Comparison of ENCODE assay signal across 10 cellular contexts in the genomic region with DNA sequence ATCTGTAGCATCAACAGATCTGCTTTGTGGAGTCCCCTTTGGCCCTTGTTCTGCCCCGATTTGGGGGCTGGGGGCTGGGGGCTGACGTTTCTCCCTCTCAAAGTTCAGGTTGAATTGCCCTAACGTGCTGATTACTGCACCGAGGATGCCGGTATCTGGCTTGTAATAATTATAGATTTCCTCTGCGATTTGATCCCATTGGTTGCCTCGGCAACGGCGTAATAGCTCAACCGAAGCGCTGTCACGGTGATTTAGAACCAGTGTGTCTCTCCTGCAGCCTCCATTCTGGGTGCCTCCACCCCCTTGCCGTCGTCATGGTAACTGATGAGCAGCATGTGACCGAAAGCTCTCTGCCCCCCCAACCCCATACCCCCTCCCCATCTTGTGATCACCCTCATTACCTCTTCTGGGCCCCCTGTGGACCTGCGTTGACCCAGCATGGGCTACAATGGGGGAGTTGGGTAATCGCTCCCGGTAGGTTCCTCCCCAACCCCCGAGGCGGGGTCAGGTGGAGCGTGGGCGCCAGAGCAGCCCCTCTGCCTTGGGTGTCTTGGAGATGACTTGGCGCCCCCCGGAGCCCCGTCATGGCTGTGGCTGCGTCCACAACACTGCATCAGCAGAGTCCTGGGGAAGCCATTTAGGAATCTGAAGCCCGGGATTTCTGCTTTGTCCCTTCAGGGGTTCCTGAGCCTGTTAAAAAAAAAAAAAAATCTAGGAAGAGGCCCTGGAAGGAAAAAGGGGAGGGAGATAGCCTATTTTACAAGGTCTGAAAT. TPM values are rescaled to one million over a fixed set of nuclear protein-coding genes. Genes with fewer than 3 reads are reported as not detected.
A peak's percentile ranks its signal among the peaks of the same experiment; 100 is the strongest.
DNase-seq lines count a peak whose midpoint lies in the region; ATAC-seq and TF ChIP-seq lines count a peak whose summit lies in the region.
"Had no signal": no experiment of that assay in that cellular context is flagged by ENCODE, and none has a peak within 500 bp of the region (broad histone marks: within the 10 kb centered on the region; RNA-seq: fewer than 3 reads in every experiment).

No MANE protein-coding gene starts in this region.

- TF ChIP-seq CTCF in SK-N-SH (IDR thresholded peaks at IDR 0.05) (no peak), GM10248 (IDR thresholded peaks at IDR 0.05; ENCODE audit: control extremely low read depth, extremely low read depth, low read depth, missing control alignments) (no peak), psoas muscle (IDR thresholded peaks at IDR 0.05) (no peak)

- WGBS in SK-N-SH (ENCODE audit: low lambda C conversion rate) = 2% methylated on average over 20 of the region's 27 CpGs
- WGBS in aorta, 2 donors = 17 to 19% methylated on average over 27 of the region's 27 CpGs
- WGBS in psoas muscle, 3 donors = 36 to 41% (median 37%) methylated on average over 27 of the region's 27 CpGs

- H3K9ac ChIP-seq in SK-N-SH (no peak overlapping the region), iPS-15b (ENCODE audit: low read depth, low read length) (no peak overlapping the region)

- H3K9me2 ChIP-seq in SK-N-SH = no peaks in the 10 kb centered on the region

- H3K27me3 ChIP-seq in SK-N-SH (ENCODE audit: insufficient read depth) (no peaks in the 10 kb centered on the region), iPS-15b (ENCODE audit: control insufficient read depth, insufficient read depth, low read length) (no peaks in the 10 kb centered on the region), aorta (ENCODE audit: control insufficient read depth in 1 of 2, insufficient read depth in 2 of 2, low read length in 1 of 2) (no peaks in the 10 kb centered on the region), psoas muscle (ENCODE audit: insufficient read depth in 3 of 3, low read length in 2 of 3) (peaks cover 0 to under 1% (median 0%) of the 10 kb centered on the region in 3 donors)
- H3K27me3 ChIP-seq: thyroid gland had no signal

- H3K27ac ChIP-seq in SK-N-SH (ENCODE audit: low read depth in 2 of 2, low read length in 1 of 2) = peak overlapping the region in 1 of 2 experiments; percentile 92; a peak in 2 of 4 replicates
- no peak overlapping the region for H3K27ac ChIP-seq in aorta (ENCODE audit: low read depth in 1 of 2, low read length in 2 of 2)
- no peak overlapping the region for H3K27ac ChIP-seq in psoas muscle
- H3K27ac ChIP-seq: A549, thyroid gland had no signal

- DNase-seq in NCI-H1694 (lab: John Stamatoyannopoulos, UW) (peak; percentile 12), NCI-H1694 treated with DMSO at 0.1 percent for 48 hours (lab: John Stamatoyannopoulos, UW) (no peak), SK-N-SH (peak; percentile 86), superior temporal gyrus (ENCODE audit: extremely low spot score) (peak; percentile 60), GM10248 (ENCODE audit: extremely low spot score) (no peak), aorta (no peak), psoas muscle (no peak)
- DNase-seq: thyroid gland had no signal

- POLR2A ChIA-PET in SK-N-SH (lab: Yijun Ruan, JAX) (interaction anchor here (0.5 to 1.0 kb wide), 3 partner anchors 31 to 39 kb away, joined by 3 read pairs; no protein-coding TSS in a partner anchor), GM10248 (lab: Yijun Ruan, JAX) (no interaction called here)

- ATAC-seq in aorta (ENCODE audit: low FRiP score) (no peak), psoas muscle (no peak)

- peak in 1 of 2 experiments; percentile 30; a peak in 1 of 4 replicates for TF ChIP-seq EP300 in SK-N-SH (IDR thresholded peaks at IDR 0.05; ENCODE audit: borderline replicate concordance in 1 of 2, low read depth in 1 of 2, low read length in 1 of 2)

- H3K9me3 ChIP-seq in SK-N-SH = no peaks in the 10 kb centered on the region
- no peaks in the 10 kb centered on the region for H3K9me3 ChIP-seq in iPS-15b (ENCODE audit: control insufficient read depth, insufficient read depth, low read length)
- peaks cover 1% of the 10 kb centered on the region for H3K9me3 ChIP-seq in aorta (ENCODE audit: control insufficient read depth, low read length)
- no peaks in the 10 kb centered on the region for H3K9me3 ChIP-seq in psoas muscle
- H3K9me3 ChIP-seq: thyroid gland had no signal

- no peak overlapping the region for H2AFZ ChIP-seq in SK-N-SH (ENCODE audit: low read depth)

- peak overlapping the region; percentile 15; the same call in 1 of the 2 replicates for H3K4me2 ChIP-seq in SK-N-SH
- H3K4me2 ChIP-seq: A549 had no signal

- H3K4me3 ChIP-seq in SK-N-SH (ENCODE audit: low read depth in 2 of 2, low read length in 1 of 2) (peak overlapping the region; percentile 16 to 37; a peak in 2 of 4 replicates), iPS-15b (ENCODE audit: low read depth, low read length) (peak overlapping the region; percentile 51), aorta (ENCODE audit: low read length in 2 of 2) (no peak overlapping the region), psoas muscle (no peak overlapping the region)
- H3K4me3 ChIP-seq: A549, thyroid gland had no signal

- intact Hi-C loops in aorta (cut with DNase I) = no loop called here
- intact Hi-C loops in psoas muscle (cut with DNase I) = no loop called here

- CTCF ChIA-PET in SK-N-SH (lab: Yijun Ruan, JAX) = interaction anchor here (0.8 to 1.7 kb wide), 10 partner anchors 9 to 422 kb away, joined by 3 to 8 read pairs (median 4); partner anchors contain the start of gene ABAT
- CTCF ChIA-PET in GM10248 (lab: Yijun Ruan, JAX) = no interaction called here

- H3K4me1 ChIP-seq in SK-N-SH (ENCODE audit: control insufficient read depth in 1 of 2, insufficient read depth in 2 of 2, low read depth in 1 of 2, low read length in 1 of 2) = peaks cover 0 to 24% of the 10 kb centered on the region in 2 experiments; a peak in 3 of 4 replicates
- no peaks in the 10 kb centered on the region for H3K4me1 ChIP-seq in iPS-15b (ENCODE audit: control insufficient read depth, insufficient read depth, low read length)
- H3K4me1 ChIP-seq in aorta (ENCODE audit: control insufficient read depth in 1 of 2, insufficient read depth in 2 of 2, low read length in 2 of 2) = no peaks in the 10 kb centered on the region
- no peaks in the 10 kb centered on the region for H3K4me1 ChIP-seq in psoas muscle
- H3K4me1 ChIP-seq: A549, thyroid gland had no signal

- H4K20me1 ChIP-seq in SK-N-SH (ENCODE audit: insufficient read depth) = no peaks in the 10 kb centered on the region

- H3K36me3 ChIP-seq in SK-N-SH (replicated peaks in 1 of 2; ENCODE audit: control insufficient read depth in 1 of 2, insufficient read depth in 2 of 2, low read length in 1 of 2) = no peaks in the 10 kb centered on the region
- no peaks in the 10 kb centered on the region for H3K36me3 ChIP-seq in iPS-15b (ENCODE audit: control insufficient read depth, insufficient read depth, low read length)
- no peaks in the 10 kb centered on the region for H3K36me3 ChIP-seq in aorta (ENCODE audit: control insufficient read depth in 1 of 2, insufficient read depth in 2 of 2, low read length in 1 of 2)
- H3K36me3 ChIP-seq in psoas muscle (ENCODE audit: insufficient read depth in 1 of 2, low read depth in 1 of 2) = no peaks in the 10 kb centered on the region
- H3K36me3 ChIP-seq: thyroid gland had no signal

- H3K79me2 ChIP-seq in SK-N-SH (ENCODE audit: insufficient read depth) = no peaks in the 10 kb centered on the region

- TF ChIP-seq RAD21 in SK-N-SH (IDR thresholded peaks at IDR 0.05; ENCODE audit: low read length) = peak; percentile 21

- no peaks in the 10 kb centered on the region for H3F3A ChIP-seq in SK-N-SH (replicated peaks; ENCODE audit: insufficient read depth)

TF ChIP-seq in SK-N-SH, 30 proteins besides CTCF, POLR2A, EP300 and RAD21 (continues in another document):
- TF ChIP-seq RFX5 (IDR thresholded peaks at IDR 0.05; ENCODE audit: low read length) (peak; percentile 80), TEAD4 (IDR thresholded peaks at IDR 0.05; ENCODE audit: borderline replicate concordance, insufficient read depth) (no peak), TAF1 (IDR thresholded peaks at IDR 0.05; ENCODE audit: borderline replicate concordance, low read depth, low read length) (no peak), NFIC (IDR thresholded peaks at IDR 0.05; ENCODE audit: borderline replicate concordance) (no peak), EZH2phosphoT487 (IDR thresholded peaks at IDR 0.05; ENCODE audit: borderline replicate concordance, low read depth) (no peak), CHD2 (IDR thresholded peaks at IDR 0.05; ENCODE audit: low read length, partially characterized antibody) (peak; percentile 14), FOXM1 (IDR thresholded peaks at IDR 0.05; ENCODE audit: low read depth) (no peak), JUND (IDR thresholded peaks at IDR 0.05) (no peak), USF1 (IDR thresholded peaks at IDR 0.05; ENCODE audit: borderline replicate concordance, low read depth) (no peak), NRF1 (IDR thresholded peaks at IDR 0.05; ENCODE audit: low read depth, low read length) (no peak), MXI1 (IDR thresholded peaks at IDR 0.05; ENCODE audit: low read depth, low read length) (peak; percentile 58; the same call in 1 of the 2 replicates)
- TF ChIP-seq, protein P1, sequence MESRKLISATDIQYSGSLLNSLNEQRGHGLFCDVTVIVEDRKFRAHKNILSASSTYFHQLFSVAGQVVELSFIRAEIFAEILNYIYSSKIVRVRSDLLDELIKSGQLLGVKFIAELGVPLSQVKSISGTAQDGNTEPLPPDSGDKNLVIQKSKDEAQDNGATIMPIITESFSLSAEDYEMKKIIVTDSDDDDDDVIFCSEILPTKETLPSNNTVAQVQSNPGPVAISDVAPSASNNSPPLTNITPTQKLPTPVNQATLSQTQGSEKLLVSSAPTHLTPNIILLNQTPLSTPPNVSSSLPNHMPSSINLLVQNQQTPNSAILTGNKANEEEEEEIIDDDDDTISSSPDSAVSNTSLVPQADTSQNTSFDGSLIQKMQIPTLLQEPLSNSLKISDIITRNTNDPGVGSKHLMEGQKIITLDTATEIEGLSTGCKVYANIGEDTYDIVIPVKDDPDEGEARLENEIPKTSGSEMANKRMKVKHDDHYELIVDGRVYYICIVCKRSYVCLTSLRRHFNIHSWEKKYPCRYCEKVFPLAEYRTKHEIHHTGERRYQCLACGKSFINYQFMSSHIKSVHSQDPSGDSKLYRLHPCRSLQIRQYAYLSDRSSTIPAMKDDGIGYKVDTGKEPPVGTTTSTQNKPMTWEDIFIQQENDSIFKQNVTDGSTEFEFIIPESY (IDR thresholded peaks at IDR 0.05; ENCODE audit: borderline replicate concordance, low read depth) = no peak

RNA-seq across cellular contexts. Expression of gene ABAT, which starts 38.4 kb away (rescaled TPM):
- polyA plus RNA-seq in SK-N-SH (2012; rRNA removed) = 4.7 and 7.3 TPM in 2 replicates
- polyA plus RNA-seq in SK-N-SH (2012; cell fraction: cytosol; rRNA removed) = 5.2 and 6.2 TPM in 2 replicates
- polyA plus RNA-seq in SK-N-SH (2012; cell fraction: nucleus; rRNA removed) = 5.2 and 7.9 TPM in 2 replicates
- total RNA-seq in aorta = 10 to 100 TPM; 10.3 to 11.5 TPM
- polyA plus RNA-seq in aorta = 1 to 10 TPM; 6.6 to 8.9 TPM
- 1 to 10 TPM in 2 of 4 donors, under 1 TPM in 2; 0.64 to 1.7 (median 0.97) TPM for total RNA-seq in psoas muscle
- polyA plus RNA-seq in psoas muscle = under 1 TPM; 0.55 to 0.91 (median 0.68) TPM

Comparison
In these comparisons a context has a peak if more than half of its experiments do, and no peak if none do; other contexts are left out.
1. DNase-seq: peak in NCI-H1694 (single experiment), SK-N-SH (single experiment) and superior temporal gyrus (single experiment); none in NCI-H1694 treated with DMSO at 0.1 percent for 48 hours (single experiment), GM10248 (single experiment), aorta (0 of 2) and psoas muscle (0 of 2).
2. H3K4me3 ChIP-seq: peak in SK-N-SH (2 of 2) and iPS-15b (single experiment); none in aorta (0 of 2) and psoas muscle (single experiment).